Comparison of ENCODE assay signal across 25 cellular contexts in the genomic region with DNA sequence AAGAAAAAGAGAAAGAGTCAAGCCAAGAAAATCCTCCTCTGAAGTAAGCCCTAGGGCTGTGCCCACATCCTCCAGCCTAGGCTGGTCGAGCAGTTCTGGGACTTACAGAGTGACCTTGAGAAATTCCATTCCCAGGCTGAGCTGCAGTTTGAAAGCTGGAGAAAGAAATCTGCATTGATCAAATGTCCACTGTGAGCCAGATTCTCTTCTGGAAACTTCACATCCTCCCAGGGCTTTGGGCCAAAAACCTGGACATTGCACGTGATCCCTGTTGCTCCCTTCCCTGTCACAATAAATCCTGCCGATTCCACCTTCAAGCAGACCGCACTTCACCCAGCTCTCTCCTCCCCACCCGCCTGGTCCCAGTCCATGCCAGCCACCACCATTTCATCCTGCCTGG. TPM values are rescaled to one million over a fixed set of nuclear protein-coding genes. Genes with fewer than 3 reads are reported as not detected.
A peak's percentile ranks its signal among the peaks of the same experiment; 100 is the strongest.
DNase-seq lines count a peak whose midpoint lies in the region; ATAC-seq, FAIRE-seq and TF ChIP-seq lines count a peak whose summit lies in the region.
"Had no signal": no experiment of that assay in that cellular context is flagged by ENCODE, and none has a peak within 500 bp of the region (broad histone marks: within the 10 kb centered on the region; RNA-seq: fewer than 3 reads in every experiment).

No MANE protein-coding gene starts in this region.

- WGBS in pancreas, 2 donors = 13 to 19% methylated on average over 5 of the region's 5 CpGs

- peaks cover 5% of the 10 kb centered on the region for H3K36me3 Mint-ChIP-seq in activated naive CD8-positive, alpha-beta T cell treated with anti-CD3 and anti-CD28 coated beads for 36 hours
- H3K36me3 Mint-ChIP-seq: activated CD8-positive, alpha-beta memory T cell treated with anti-CD3 and anti-CD28 coated beads, Interleukin-2, amount 10 ng/mL, durations not matched to agents 7 days and 5 days had no signal

- intact Hi-C loops in left ventricle myocardium inferior (cut with micrococcal nuclease) = no loop called here
- intact Hi-C loops in pancreas (cut with DNase I) = no loop called here

- H3K27ac ChIP-seq in left ventricle myocardium inferior (replicated peaks) (peak overlapping the region; percentile 39), pancreas (peak overlapping the region in 3 of 4 donors; percentile 26 to 33 (median 31))
- H3K27ac ChIP-seq: 22Rv1; BLaER1 treated with 17β-estradiol and CSF1 and Interleukin-3, amounts not matched to agents 10 nM and 100 nM; foreskin keratinocyte; left lung had no signal

- H3K4me1 ChIP-seq in left ventricle myocardium inferior (peaks cover 8% of the 10 kb centered on the region), pancreas (no peaks in the 10 kb centered on the region)
- H3K4me1 ChIP-seq: foreskin keratinocyte had no signal

- H3K27me3 ChIP-seq in left ventricle myocardium inferior (ENCODE audit: low read depth) = no peaks in the 10 kb centered on the region
- H3K27me3 ChIP-seq in pancreas = no peaks in the 10 kb centered on the region
- H3K27me3 ChIP-seq: BLaER1 treated with 17β-estradiol and CSF1 and Interleukin-3, amounts not matched to agents 10 nM and 100 nM; foreskin keratinocyte; left lung had no signal

- H3K36me3 ChIP-seq in left ventricle myocardium inferior = peaks cover 17% of the 10 kb centered on the region
- no peaks in the 10 kb centered on the region for H3K36me3 ChIP-seq in pancreas
- H3K36me3 ChIP-seq: BLaER1 treated with 17β-estradiol and CSF1 and Interleukin-3, amounts not matched to agents 10 nM and 100 nM; left lung had no signal

- DNase-seq in DMS 273 (lab: John Stamatoyannopoulos, UW; ENCODE audit: unreplicated experiment) (peak; percentile 42), DMS 273 treated with DMSO at 0.1 percent for 48 hours (lab: John Stamatoyannopoulos, UW) (no peak), amniotic epithelial cell (ENCODE audit: low read depth) (peak; percentile 84), left ventricle myocardium inferior (no peak), pancreas (peak in 2 of 6 donors; percentile 57 to 70), D341Med (ENCODE audit: low spot score) (no peak), NCI-H526 (lab: John Stamatoyannopoulos, UW) (no peak)
- DNase-seq in activated naive CD8-positive, alpha-beta T cell treated with anti-CD3 and anti-CD28 coated beads for 36 hours = no peak
- DNase-seq: activated CD4-positive, CD25-positive, alpha-beta regulatory T cell treated with anti-CD3 and anti-CD28 coated beads, Interleukin-2, amount 50 U/mL, for 72 hours; activated CD8-positive, alpha-beta memory T cell treated with anti-CD3 and anti-CD28 coated beads, Interleukin-2, amount 10 ng/mL, durations not matched to agents 7 days and 5 days; activated gamma-delta T cell treated with Interleukin-2 at 50 U/mL for 16 hours; cerebellar nuclear complex; DMS53; foreskin keratinocyte; left lung; NCI-H1417 treated with DMSO at 0.1 percent for 48 hours; NCI-H2171; NCI-H69; posterior cingulate gyrus; stimulated activated CD4-positive, alpha-beta T cell treated with anti-CD3 and anti-CD28 coated beads, Interleukin-4, amount 100 ng/mL, for 1 hour; T1000 had no signal

- H3K27me3 Mint-ChIP-seq in activated naive CD8-positive, alpha-beta T cell treated with anti-CD3 and anti-CD28 coated beads for 36 hours = no peaks in the 10 kb centered on the region
- H3K27me3 Mint-ChIP-seq: activated CD8-positive, alpha-beta memory T cell treated with anti-CD3 and anti-CD28 coated beads, Interleukin-2, amount 10 ng/mL, durations not matched to agents 7 days and 5 days had no signal

- TF ChIP-seq CTCF in left ventricle myocardium inferior (IDR thresholded peaks at IDR 0.05; ENCODE audit: borderline replicate concordance) (no peak), pancreas (IDR thresholded peaks at IDR 0.05) (no peak)

- FAIRE-seq in pancreas (lab: Jason Lieb, UNC) = no peak

- H3K4me1 Mint-ChIP-seq in activated naive CD8-positive, alpha-beta T cell treated with anti-CD3 and anti-CD28 coated beads for 36 hours = peaks cover 5% of the 10 kb centered on the region
- H3K4me1 Mint-ChIP-seq: GM23338 had no signal

- H3K9me3 Mint-ChIP-seq in activated naive CD8-positive, alpha-beta T cell treated with anti-CD3 and anti-CD28 coated beads for 36 hours = no peaks in the 10 kb centered on the region

- H3K9me3 ChIP-seq in left ventricle myocardium inferior (replicated peaks) = no peaks in the 10 kb centered on the region
- H3K9me3 ChIP-seq in pancreas = no peaks in the 10 kb centered on the region
- H3K9me3 ChIP-seq: BLaER1 treated with 17β-estradiol and CSF1 and Interleukin-3, amounts not matched to agents 10 nM and 100 nM; left lung had no signal

- ATAC-seq in pancreas = peak; percentile 59 to 79 (median 72)
- ATAC-seq: activated CD8-positive, alpha-beta memory T cell treated with anti-CD3 and anti-CD28 coated beads, Interleukin-2, amount 10 ng/mL, durations not matched to agents 7 days and 5 days; foreskin keratinocyte; GM23338; left lung had no signal

- no peak overlapping the region for H3K4me3 Mint-ChIP-seq in activated naive CD8-positive, alpha-beta T cell treated with anti-CD3 and anti-CD28 coated beads for 36 hours
- H3K4me3 Mint-ChIP-seq: activated CD8-positive, alpha-beta memory T cell treated with anti-CD3 and anti-CD28 coated beads, Interleukin-2, amount 10 ng/mL, durations not matched to agents 7 days and 5 days; GM23338 had no signal

- H3K27ac Mint-ChIP-seq in activated naive CD8-positive, alpha-beta T cell treated with anti-CD3 and anti-CD28 coated beads for 36 hours = no peak overlapping the region
- H3K27ac Mint-ChIP-seq: activated CD8-positive, alpha-beta memory T cell treated with anti-CD3 and anti-CD28 coated beads, Interleukin-2, amount 10 ng/mL, durations not matched to agents 7 days and 5 days; GM23338 had no signal

- H3K4me3 ChIP-seq in left ventricle myocardium inferior (no peak overlapping the region), pancreas (no peak overlapping the region)
- H3K4me3 ChIP-seq: BLaER1 treated with 17β-estradiol and CSF1 and Interleukin-3, amounts not matched to agents 10 nM and 100 nM; GM23338; left lung had no signal

RNA-seq across cellular contexts. Expression of a gene that starts 15.7 kb away (rescaled TPM):
- total RNA-seq in left ventricle myocardium inferior (108 TPM), pancreas (1 to 10 TPM; 3.3 to 7.3 (median 4.4) TPM)
- polyA plus RNA-seq in pancreas = 10 to 100 TPM in 1 of 2 donors, 1 to 10 TPM in 1; 8.0 to 11.2 TPM
- total RNA-seq in activated naive CD8-positive, alpha-beta T cell treated with anti-CD3 and anti-CD28 coated beads for 36 hours = 10 to 100 TPM; 15.5 to 16.6 TPM

RNA-seq across cellular contexts. Expression of a gene that starts 16.1 kb away (rescaled TPM):
- total RNA-seq in left ventricle myocardium inferior (not detected), pancreas (1 to 10 TPM in 1 of 6 donors, under 1 TPM in 3, not detected in 2; 0.19 to 1.1 (median 0.25) TPM)
- 10 to 100 TPM in 1 of 2 donors, under 1 TPM in 1; 0.91 to 16.4 TPM for polyA plus RNA-seq in pancreas
- total RNA-seq in activated naive CD8-positive, alpha-beta T cell treated with anti-CD3 and anti-CD28 coated beads for 36 hours = under 1 TPM in 1 of 2 experiments, not detected in 1; 0.31 TPM
- total RNA-seq: activated CD8-positive, alpha-beta memory T cell treated with anti-CD3 and anti-CD28 coated beads, Interleukin-2, amount 10 ng/mL, durations not matched to agents 7 days and 5 days; GM23338; left lung; skeletal muscle tissue had no signal
- polyA plus RNA-seq: foreskin keratinocyte, GM23338 had no signal

RNA-seq across cellular contexts. Expression of a gene that starts 22.7 kb away (rescaled TPM):
- total RNA-seq in left ventricle myocardium inferior (32.1 TPM), pancreas (10 to 100 TPM in 2 of 6 donors, 1 to 10 TPM in 4; 2.5 to 14.9 (median 6.4) TPM)
- 10 to 100 TPM; 17.6 to 23.8 TPM for polyA plus RNA-seq in pancreas
- total RNA-seq in activated naive CD8-positive, alpha-beta T cell treated with anti-CD3 and anti-CD28 coated beads for 36 hours = 100 to 1,000 TPM; 185 to 187 TPM

RNA-seq across cellular contexts. Expression of a gene that starts 43.3 kb away (rescaled TPM):
- total RNA-seq in left ventricle myocardium inferior (68.4 TPM), pancreas (10 to 100 TPM; 58.7 to 99.0 (median 77.0) TPM)
- 100 to 1,000 TPM in 1 of 2 donors, 10 to 100 TPM in 1; 85.4 to 113 TPM for polyA plus RNA-seq in pancreas
- total RNA-seq in activated naive CD8-positive, alpha-beta T cell treated with anti-CD3 and anti-CD28 coated beads for 36 hours = 10 to 100 TPM; 72.5 to 73.9 TPM

RNA-seq across cellular contexts. Expression of a gene that starts 45.4 kb away (rescaled TPM):
- total RNA-seq in left ventricle myocardium inferior (0.30 TPM), pancreas (under 1 TPM in 5 of 6 donors, not detected in 1; 0.04 to 0.66 (median 0.26) TPM)
- polyA plus RNA-seq in pancreas = under 1 TPM; 0.19 TPM
- total RNA-seq in activated naive CD8-positive, alpha-beta T cell treated with anti-CD3 and anti-CD28 coated beads for 36 hours = under 1 TPM; 0.28 to 0.29 TPM

Comparison
In these comparisons a context has a peak if more than half of its experiments do, and no peak if none do; other contexts are left out.
1. DNase-seq: peak in DMS 273 (single experiment) and amniotic epithelial cell (single experiment); none in DMS 273 treated with DMSO at 0.1 percent for 48 hours (single experiment), left ventricle myocardium inferior (single experiment), D341Med (single experiment), NCI-H526 (0 of 2) and activated naive CD8-positive, alpha-beta T cell treated with anti-CD3 and anti-CD28 coated beads for 36 hours (single experiment).